9 cellular contexts compared by ENCODE assay signal in genomic region chr17:42414782-42415409, GRCh38.
DNase-seq lines count a peak whose midpoint lies in the region; ATAC-seq and TF ChIP-seq lines count a peak whose summit lies in the region.
"Had no signal": no experiment of that assay in that cellular context is flagged by ENCODE, and none has a peak within 500 bp of the region (broad histone marks: within the 10 kb centered on the region; RNA-seq: fewer than 3 reads in every experiment).

No MANE protein-coding gene starts in this region.

- H3K4me3 Mint-ChIP-seq in activated naive CD4-positive, alpha-beta T cell treated with anti-CD3 and anti-CD28 coated beads, Interleukin-2, amount 10 ng/mL, durations not matched to agents 7 days and 5 days = peak overlapping the region; percentile 62

- 0 out of 22 replicates have a peak overlapping the region, but pooled peaks of 2 of the 11 experiments have one; percentile 6 to 30 for H3K9ac ChIP-seq in BLaER1 treated with 17β-estradiol and CSF1 and Interleukin-3, amounts not matched to agents 10 nM and 100 nM
- H3K9ac ChIP-seq in OCI-LY3 (ENCODE audit: low read length) = peak overlapping the region; percentile 18; the same call in 1 of the 2 replicates

- H3K4me1 ChIP-seq in BLaER1 treated with 17β-estradiol and CSF1 and Interleukin-3, amounts not matched to agents 10 nM and 100 nM = peaks cover 18 to 90% (median 23%) of the 10 kb centered on the region in 10 experiments
- H3K4me1 ChIP-seq in OCI-LY3 (ENCODE audit: low read length) (peaks cover 56% of the 10 kb centered on the region), neutrophil (ENCODE audit: control insufficient read depth in 1 of 2, insufficient read depth in 1 of 2, low read depth in 1 of 2, low read length in 1 of 2) (peaks cover 52% of the 10 kb centered on the region in 2 experiments)

- H3K36me3 ChIP-seq in BLaER1 treated with 17β-estradiol and CSF1 and Interleukin-3, amounts not matched to agents 10 nM and 100 nM = no peaks in the 10 kb centered on the region
- no peaks in the 10 kb centered on the region for H3K36me3 ChIP-seq in OCI-LY3 (replicated peaks; ENCODE audit: low read depth, low read length)
- H3K36me3 ChIP-seq in neutrophil = no peaks in the 10 kb centered on the region

- peak overlapping the region in 1 of 10 experiments; percentile 13; a peak in 1 of 20 replicates for H3K4me3 ChIP-seq in BLaER1 treated with 17β-estradiol and CSF1 and Interleukin-3, amounts not matched to agents 10 nM and 100 nM
- H3K4me3 ChIP-seq in OCI-LY3 (ENCODE audit: low read length) = peak overlapping the region; percentile 45; the same call in 1 of the 2 replicates
- H3K4me3 ChIP-seq in neutrophil (ENCODE audit: low read depth in 1 of 2, low read length in 1 of 2) = peak overlapping the region; percentile 30 to 48

- no peaks in the 10 kb centered on the region for H4K20me1 ChIP-seq in BLaER1 treated with 17β-estradiol and CSF1 and Interleukin-3, amounts not matched to agents 10 nM and 100 nM
- H4K20me1 ChIP-seq in OCI-LY3 (ENCODE audit: insufficient read depth, low read length) = no peaks in the 10 kb centered on the region

- CTCF ChIA-PET in activated naive CD4-positive, alpha-beta T cell treated with anti-CD3 and anti-CD28 coated beads, Interleukin-2, amount 10 ng/mL, durations not matched to agents 7 days and 5 days (lab: Charles Lee) = interaction anchor here (0.7 to 2.7 kb wide), 11 partner anchors 9 to 112 kb away, joined by 3 to 19 read pairs (median 5); no protein-coding TSS in a partner anchor

- H3K9me3 Mint-ChIP-seq in activated naive CD4-positive, alpha-beta T cell treated with anti-CD3 and anti-CD28 coated beads, Interleukin-2, amount 10 ng/mL, durations not matched to agents 7 days and 5 days = no peaks in the 10 kb centered on the region

- no peaks in the 10 kb centered on the region for H3K79me2 ChIP-seq in OCI-LY3 (ENCODE audit: low read length)

- no peaks in the 10 kb centered on the region for H3K36me3 Mint-ChIP-seq in activated naive CD4-positive, alpha-beta T cell treated with anti-CD3 and anti-CD28 coated beads, Interleukin-2, amount 10 ng/mL, durations not matched to agents 7 days and 5 days

- no peak for ATAC-seq in HG03045 (IDR thresholded peaks at IDR 0.05; ENCODE audit: unreplicated experiment)

- no peaks in the 10 kb centered on the region for H3K9me3 ChIP-seq in BLaER1 treated with 17β-estradiol and CSF1 and Interleukin-3, amounts not matched to agents 10 nM and 100 nM (replicated peaks in 1 of 11)
- H3K9me3 ChIP-seq in OCI-LY3 (ENCODE audit: insufficient read depth, low read length) = no peaks in the 10 kb centered on the region
- H3K9me3 ChIP-seq in neutrophil = no peaks in the 10 kb centered on the region

- peaks cover 36% of the 10 kb centered on the region for H3K27me3 Mint-ChIP-seq in activated naive CD4-positive, alpha-beta T cell treated with anti-CD3 and anti-CD28 coated beads, Interleukin-2, amount 10 ng/mL, durations not matched to agents 7 days and 5 days

- TF ChIP-seq CTCF in OCI-LY3 (IDR thresholded peaks at IDR 0.05; ENCODE audit: low read depth, low read length) = no peak
- TF ChIP-seq CTCF in neutrophil (IDR thresholded peaks at IDR 0.05) = no peak

- H3K4me1 Mint-ChIP-seq in activated naive CD4-positive, alpha-beta T cell treated with anti-CD3 and anti-CD28 coated beads, Interleukin-2, amount 10 ng/mL, durations not matched to agents 7 days and 5 days = peaks cover 24% of the 10 kb centered on the region

- H3K27ac Mint-ChIP-seq in activated naive CD4-positive, alpha-beta T cell treated with anti-CD3 and anti-CD28 coated beads, Interleukin-2, amount 10 ng/mL, durations not matched to agents 7 days and 5 days = peak overlapping the region; percentile 85

- H3K27ac ChIP-seq in BLaER1 treated with 17β-estradiol and CSF1 and Interleukin-3, amounts not matched to agents 10 nM and 100 nM = no peak overlapping the region
- 0 out of 2 replicates have a peak overlapping the region, but pooled peaks have one; percentile 23 for H3K27ac ChIP-seq in OCI-LY3 (ENCODE audit: low read length)
- peak overlapping the region; percentile 71 for H3K27ac ChIP-seq in neutrophil
- H3K27ac ChIP-seq: C4-2B had no signal

- H2AFZ ChIP-seq in OCI-LY3 (ENCODE audit: low read depth, low read length) = peak overlapping the region; percentile 63; the same call in 1 of the 2 replicates

- peak; percentile 76 for DNase-seq in activated naive CD4-positive, alpha-beta T cell treated with anti-CD3 and anti-CD28 coated beads, Interleukin-2, amount 10 ng/mL, durations not matched to agents 7 days and 5 days
- DNase-seq in NCI-H2196 (lab: John Stamatoyannopoulos, UW; ENCODE audit: unreplicated experiment) (no peak), SW 1271 (lab: John Stamatoyannopoulos, UW) (no peak), EL (no peak)

- H3K4me2 ChIP-seq in BLaER1 treated with 17β-estradiol and CSF1 and Interleukin-3, amounts not matched to agents 10 nM and 100 nM = peak overlapping the region; percentile 81 to 90 (median 84)
- H3K4me2 ChIP-seq in OCI-LY3 (ENCODE audit: low read length) = peak overlapping the region; percentile 68

- H3K27me3 ChIP-seq in BLaER1 treated with 17β-estradiol and CSF1 and Interleukin-3, amounts not matched to agents 10 nM and 100 nM = peaks cover 2 to 13% (median 8%) of the 10 kb centered on the region in 11 experiments
- no peaks in the 10 kb centered on the region for H3K27me3 ChIP-seq in OCI-LY3 (ENCODE audit: low read depth, low read length)
- peaks cover 6% of the 10 kb centered on the region for H3K27me3 ChIP-seq in neutrophil

Comparison
In these comparisons a context has a peak if more than half of its experiments do, and no peak if none do; other contexts are left out.
1. H3K27ac ChIP-seq: peak in OCI-LY3 (single experiment) and neutrophil (single experiment); none in BLaER1 treated with 17β-estradiol and CSF1 and Interleukin-3, amounts not matched to agents 10 nM and 100 nM (0 of 11).